1 cellular context compared by ENCODE assay signal in genomic region chr5:54959673-54960418, GRCh38.
TF ChIP-seq lines count a peak whose summit lies in the region.

No MANE protein-coding gene starts in this region.

TF ChIP-seq in GM23338, 12 proteins besides CTCF, POLR2A, EP300 and RAD21 (continued from another document):
- no peak for TF ChIP-seq ZNF462 (CRISPR knock-in tag; IDR thresholded peaks at IDR 0.05)
- TF ChIP-seq JUNB (IDR thresholded peaks at IDR 0.05; ENCODE audit: unreplicated experiment) = no peak
- TF ChIP-seq ZNF114 (CRISPR knock-in tag; IDR thresholded peaks at IDR 0.05) = no peak
- TF ChIP-seq POLR2AphosphoS5 (IDR thresholded peaks at IDR 0.05; ENCODE audit: low read depth) = no peak
